In the genomic region with DNA sequence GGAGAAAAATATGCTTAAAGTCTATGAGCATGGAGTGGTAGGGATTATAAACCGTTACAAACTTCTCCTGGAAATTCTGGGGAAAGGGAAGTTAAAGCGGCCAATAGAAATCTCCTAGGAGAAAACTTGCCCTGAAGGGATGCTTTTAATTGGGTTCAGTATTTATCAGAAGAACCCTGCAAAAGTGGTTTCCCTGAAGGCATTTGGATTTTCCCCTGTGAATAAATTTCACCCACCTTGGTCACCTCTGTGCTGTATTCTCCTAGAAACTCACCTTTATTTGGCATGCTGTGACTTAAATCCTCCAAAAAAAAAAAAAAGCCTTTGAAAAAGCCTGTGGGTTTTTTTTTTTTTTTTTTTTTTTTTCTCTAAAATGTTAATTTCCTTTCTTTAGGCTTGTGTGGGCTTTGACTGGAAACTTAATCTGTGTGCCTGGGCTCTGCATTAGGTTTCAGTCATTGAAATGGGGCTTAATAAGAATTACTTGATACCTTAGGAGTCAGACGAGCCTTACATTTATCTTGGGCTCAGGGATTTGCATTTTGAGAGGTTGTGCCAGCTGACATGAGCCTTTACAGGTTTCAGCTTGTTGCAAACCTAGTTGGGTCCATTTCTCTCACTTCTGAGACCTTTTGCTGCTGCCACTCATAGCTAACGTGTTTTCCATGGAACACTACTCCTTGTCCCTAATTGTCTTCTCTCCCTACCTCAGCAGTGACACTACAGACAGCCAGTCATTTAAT, we compare ENCODE assay signal across 10 cellular contexts. TPM values are rescaled to one million over a fixed set of nuclear protein-coding genes. Genes with fewer than 3 reads are reported as not detected.
DNase-seq lines count a peak whose midpoint lies in the region; ATAC-seq and TF ChIP-seq lines count a peak whose summit lies in the region.
"Had no signal": no experiment of that assay in that cellular context is flagged by ENCODE, and none has a peak within 500 bp of the region (broad histone marks: within the 10 kb centered on the region; RNA-seq: fewer than 3 reads in every experiment).

No MANE protein-coding gene starts in this region.

- H3K4me3 ChIP-seq in iPS-18a (ENCODE audit: low read length) (peak overlapping the region; percentile 12), dorsolateral prefrontal cortex (no peak overlapping the region), Karpas-422 (ENCODE audit: low read length) (no peak overlapping the region)

- H3K27me3 Mint-ChIP-seq in T-helper 2 cell treated with Interferon-gamma antibody and Interleukin-4, amounts not matched to agents 5 μg/mL and 100 μg/mL, for 36 hours (ENCODE audit: low read depth), result no peaks in the 10 kb centered on the region
- H3K27me3 Mint-ChIP-seq in WTC11 (ENCODE audit: low read depth), result no peaks in the 10 kb centered on the region

- H3K4me1 Mint-ChIP-seq in T-helper 2 cell treated with Interferon-gamma antibody and Interleukin-4, amounts not matched to agents 5 μg/mL and 100 μg/mL, for 36 hours (ENCODE audit: low read depth), result peaks cover 80% of the 10 kb centered on the region
- peaks cover 55% of the 10 kb centered on the region for H3K4me1 Mint-ChIP-seq in WTC11

- H3K27ac ChIP-seq in iPS-18a (ENCODE audit: low read length) (peak overlapping the region; percentile 22), dorsolateral prefrontal cortex (peak overlapping the region in 19 of 59 donors; percentile 3 to 70 (median 35)), Karpas-422 (ENCODE audit: low read length) (no peak overlapping the region)

- H3K36me3 ChIP-seq in iPS-18a (ENCODE audit: control insufficient read depth, low read depth, low read length) (no peaks in the 10 kb centered on the region), Karpas-422 (ENCODE audit: insufficient read depth, low read length) (no peaks in the 10 kb centered on the region)

- H3K9me2 ChIP-seq in Karpas-422 (replicated peaks; ENCODE audit: insufficient read depth, low read length), result no peaks in the 10 kb centered on the region

- peak overlapping the region; percentile 96 for H3K27ac Mint-ChIP-seq in T-helper 2 cell treated with Interferon-gamma antibody and Interleukin-4, amounts not matched to agents 5 μg/mL and 100 μg/mL, for 36 hours
- H3K27ac Mint-ChIP-seq in WTC11, result peak overlapping the region; percentile 94

- no peak overlapping the region for H3K4me2 ChIP-seq in Karpas-422 (ENCODE audit: low read depth, low read length, poor library complexity, severe bottlenecking)

- no peaks in the 10 kb centered on the region for H3K79me2 ChIP-seq in Karpas-422 (ENCODE audit: low read length)

- H3K9me3 Mint-ChIP-seq in T-helper 2 cell treated with Interferon-gamma antibody and Interleukin-4, amounts not matched to agents 5 μg/mL and 100 μg/mL, for 36 hours, result no peaks in the 10 kb centered on the region
- peaks cover 3% of the 10 kb centered on the region; the same call in 1 of the 2 replicates for H3K9me3 Mint-ChIP-seq in WTC11

- H3K9ac ChIP-seq in iPS-18a (ENCODE audit: low read length) (no peak overlapping the region), Karpas-422 (ENCODE audit: low read length) (no peak overlapping the region)

- no peak for DNase-seq in T-helper 2 cell treated with Interferon-gamma antibody and Interleukin-4, amounts not matched to agents 5 μg/mL and 100 μg/mL, for 36 hours (ENCODE audit: low spot score)
- DNase-seq in T-helper 2 cell, result no peak
- DNase-seq in WTC11 (ENCODE audit: low spot score), result no peak
- DNase-seq in stimulated activated naive CD8-positive, alpha-beta T cell treated with anti-CD3 and anti-CD28 coated beads, Interleukin-15, Interleukin-2, amounts not matched to agents 100 U/mL and 50 U/mL, for 24 hours, result no peak
- no peak for DNase-seq in mucosa of gallbladder (ENCODE audit: low spot score)
- no peak for DNase-seq in dorsolateral prefrontal cortex
- no peak for DNase-seq in Karpas-422
- DNase-seq: activated CD8-positive, alpha-beta memory T cell treated with anti-CD3 and anti-CD28 coated beads, Interleukin-2, amount 50 U/mL, for 48 hours; posterior cingulate gyrus had no signal

- H3K4me1 ChIP-seq in iPS-18a (ENCODE audit: control insufficient read depth, low read depth, low read length) (peaks cover 27% of the 10 kb centered on the region), Karpas-422 (ENCODE audit: low read length) (no peaks in the 10 kb centered on the region)

- peak; percentile 46 for ATAC-seq in WTC11
- peak; percentile 36 for ATAC-seq in stimulated activated naive CD8-positive, alpha-beta T cell treated with anti-CD3 and anti-CD28 coated beads, Interleukin-15, Interleukin-2, amounts not matched to agents 100 U/mL and 50 U/mL, for 24 hours

- H3K36me3 Mint-ChIP-seq in T-helper 2 cell treated with Interferon-gamma antibody and Interleukin-4, amounts not matched to agents 5 μg/mL and 100 μg/mL, for 36 hours (ENCODE audit: low read depth), result peaks cover 61% of the 10 kb centered on the region
- peaks cover 26% of the 10 kb centered on the region for H3K36me3 Mint-ChIP-seq in WTC11

- CTCF ChIA-PET in WTC11 (lab: Charles Lee), result interaction anchor here (1.1 to 1.4 kb wide), 3 partner anchors 22 to 586 kb away, joined by 3 to 4 read pairs (median 4); a partner anchor contains a TSS

- TF ChIP-seq CTCF in WTC11 (IDR thresholded peaks at IDR 0.05) (no peak), dorsolateral prefrontal cortex (IDR thresholded peaks at IDR 0.05 in 54 of 56, conservative IDR thresholded peaks at IDR 0.05 in 2 of 56; ENCODE audit: low read depth in 1 of 56, partially characterized antibody in 56 of 56) (no peak)

- H2AFZ ChIP-seq in Karpas-422 (ENCODE audit: low read length), result no peak overlapping the region

- H3K9me3 ChIP-seq in iPS-18a (ENCODE audit: control insufficient read depth, low read depth, low read length) (no peaks in the 10 kb centered on the region), Karpas-422 (ENCODE audit: low read length) (no peaks in the 10 kb centered on the region)

- intact Hi-C loops in dorsolateral prefrontal cortex (cut with DNase I), result no loop called here

- no peaks in the 10 kb centered on the region for H4K20me1 ChIP-seq in Karpas-422 (ENCODE audit: insufficient read depth, low read depth, low read length)

- POLR2A ChIA-PET in WTC11 (lab: Charles Lee), result no interaction called here

- H3K27me3 ChIP-seq in iPS-18a (ENCODE audit: control insufficient read depth, insufficient read depth, low read length) (no peaks in the 10 kb centered on the region), dorsolateral prefrontal cortex (no peaks in the 10 kb centered on the region), Karpas-422 (ENCODE audit: low read length) (no peaks in the 10 kb centered on the region)

- peak overlapping the region; percentile 29 for H3K4me3 Mint-ChIP-seq in T-helper 2 cell treated with Interferon-gamma antibody and Interleukin-4, amounts not matched to agents 5 μg/mL and 100 μg/mL, for 36 hours
- no peak overlapping the region for H3K4me3 Mint-ChIP-seq in WTC11

TF ChIP-seq in WTC11, 78 proteins besides CTCF, POLR2A, EP300 and RAD21:
- TF ChIP-seq CREB1 (CRISPR knock-in tag; IDR thresholded peaks at IDR 0.05) (no peak), TP53 (CRISPR knock-in tag; IDR thresholded peaks at IDR 0.05) (no peak), CBFB (CRISPR knock-in tag; IDR thresholded peaks at IDR 0.05; ENCODE audit: low read depth) (no peak), HMGA2 (CRISPR knock-in tag; IDR thresholded peaks at IDR 0.05) (no peak), PRRX2 (CRISPR knock-in tag; IDR thresholded peaks at IDR 0.05) (no peak), NFE2L1 (CRISPR knock-in tag; IDR thresholded peaks at IDR 0.05) (no peak), ZNF263 (CRISPR knock-in tag; IDR thresholded peaks at IDR 0.05; ENCODE audit: low read depth) (no peak), TEAD1 (CRISPR knock-in tag; IDR thresholded peaks at IDR 0.05) (no peak), FOXP1 (CRISPR knock-in tag; IDR thresholded peaks at IDR 0.05; ENCODE audit: borderline replicate concordance) (no peak), ZNF671 (CRISPR knock-in tag; IDR thresholded peaks at IDR 0.05) (no peak), ZNF219 (CRISPR knock-in tag; IDR thresholded peaks at IDR 0.05; ENCODE audit: borderline replicate concordance) (no peak), JUN (CRISPR knock-in tag; IDR thresholded peaks at IDR 0.05) (no peak)
- TF ChIP-seq, protein P1, sequence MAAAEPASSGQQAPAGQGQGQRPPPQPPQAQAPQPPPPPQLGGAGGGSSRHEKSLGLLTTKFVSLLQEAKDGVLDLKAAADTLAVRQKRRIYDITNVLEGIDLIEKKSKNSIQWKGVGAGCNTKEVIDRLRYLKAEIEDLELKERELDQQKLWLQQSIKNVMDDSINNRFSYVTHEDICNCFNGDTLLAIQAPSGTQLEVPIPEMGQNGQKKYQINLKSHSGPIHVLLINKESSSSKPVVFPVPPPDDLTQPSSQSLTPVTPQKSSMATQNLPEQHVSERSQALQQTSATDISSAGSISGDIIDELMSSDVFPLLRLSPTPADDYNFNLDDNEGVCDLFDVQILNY (CRISPR knock-in tag; IDR thresholded peaks at IDR 0.05), result no peak
- TF ChIP-seq, protein P2, sequence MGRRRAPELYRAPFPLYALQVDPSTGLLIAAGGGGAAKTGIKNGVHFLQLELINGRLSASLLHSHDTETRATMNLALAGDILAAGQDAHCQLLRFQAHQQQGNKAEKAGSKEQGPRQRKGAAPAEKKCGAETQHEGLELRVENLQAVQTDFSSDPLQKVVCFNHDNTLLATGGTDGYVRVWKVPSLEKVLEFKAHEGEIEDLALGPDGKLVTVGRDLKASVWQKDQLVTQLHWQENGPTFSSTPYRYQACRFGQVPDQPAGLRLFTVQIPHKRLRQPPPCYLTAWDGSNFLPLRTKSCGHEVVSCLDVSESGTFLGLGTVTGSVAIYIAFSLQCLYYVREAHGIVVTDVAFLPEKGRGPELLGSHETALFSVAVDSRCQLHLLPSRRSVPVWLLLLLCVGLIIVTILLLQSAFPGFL (CRISPR knock-in tag; IDR thresholded peaks at IDR 0.05; ENCODE audit: borderline replicate concordance), result no peak
- TF ChIP-seq, protein P3, sequence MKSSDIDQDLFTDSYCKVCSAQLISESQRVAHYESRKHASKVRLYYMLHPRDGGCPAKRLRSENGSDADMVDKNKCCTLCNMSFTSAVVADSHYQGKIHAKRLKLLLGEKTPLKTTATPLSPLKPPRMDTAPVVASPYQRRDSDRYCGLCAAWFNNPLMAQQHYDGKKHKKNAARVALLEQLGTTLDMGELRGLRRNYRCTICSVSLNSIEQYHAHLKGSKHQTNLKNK (CRISPR knock-in tag; IDR thresholded peaks at IDR 0.05), result no peak
- TF ChIP-seq, protein P4, sequence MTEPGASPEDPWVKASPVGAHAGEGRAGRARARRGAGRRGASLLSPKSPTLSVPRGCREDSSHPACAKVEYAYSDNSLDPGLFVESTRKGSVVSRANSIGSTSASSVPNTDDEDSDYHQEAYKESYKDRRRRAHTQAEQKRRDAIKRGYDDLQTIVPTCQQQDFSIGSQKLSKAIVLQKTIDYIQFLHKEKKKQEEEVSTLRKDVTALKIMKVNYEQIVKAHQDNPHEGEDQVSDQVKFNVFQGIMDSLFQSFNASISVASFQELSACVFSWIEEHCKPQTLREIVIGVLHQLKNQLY (CRISPR knock-in tag; IDR thresholded peaks at IDR 0.05), result no peak

RNA-seq across cellular contexts. Expression of a gene that starts 22.0 kb away (rescaled TPM):
- total RNA-seq in WTC11 (2021) (6.7 to 9.6 TPM (median 7.7 TPM) in 3 replicates), mucosa of gallbladder (144 TPM), dorsolateral prefrontal cortex (10 to 100 TPM in 113 of 120 experiments, 1 to 10 TPM in 7; 6.9 to 41.8 (median 15.9) TPM)
- total RNA-seq in Karpas-422 (2014; rRNA removed; shearing (Covaris generic); ENCODE audit: low replicate concordance), result not detected in 2 replicates
